ENCODE assay signal across 5 cellular contexts in the genomic region with DNA sequence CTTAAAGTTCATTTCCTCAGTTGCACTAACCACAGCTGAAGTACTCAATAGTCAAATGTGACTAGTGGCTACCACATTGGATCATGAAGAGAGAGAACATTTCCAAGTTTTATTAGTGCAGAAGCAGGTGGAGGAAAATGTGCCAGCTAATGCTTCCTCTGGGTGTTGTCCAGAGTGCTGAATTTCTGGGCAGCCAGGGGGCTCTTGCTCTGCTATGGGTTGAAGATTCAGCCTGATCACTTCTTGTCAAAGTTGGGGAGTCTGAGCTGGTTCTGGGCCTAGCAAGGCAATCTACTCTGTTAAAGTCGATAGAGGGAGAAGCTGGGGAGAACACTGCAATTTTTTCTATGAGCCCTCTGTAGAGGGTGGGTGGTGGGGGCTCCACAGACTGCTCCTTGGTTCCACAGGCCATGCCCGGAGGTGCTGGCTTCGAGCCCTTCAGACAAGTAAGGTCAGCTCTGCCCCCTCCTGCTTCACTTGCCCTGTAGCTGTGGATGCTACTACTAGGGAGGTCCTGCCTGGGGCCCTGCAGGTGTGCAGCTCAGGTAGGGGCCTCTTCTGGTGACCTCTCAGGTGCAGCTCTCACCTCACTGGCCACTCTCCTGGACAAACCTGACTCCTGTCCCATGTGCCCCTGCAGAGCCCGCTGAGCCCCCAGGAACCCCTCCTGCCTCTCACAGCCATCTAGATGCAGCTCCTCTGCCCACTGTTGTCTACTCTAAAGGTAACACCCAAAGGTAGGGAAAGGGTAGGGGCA. TPM values are rescaled to one million over a fixed set of nuclear protein-coding genes. Genes with fewer than 3 reads are reported as not detected.
A peak's percentile ranks its signal among the peaks of the same experiment; 100 is the strongest.
DNase-seq lines count a peak whose midpoint lies in the region; ATAC-seq, FAIRE-seq and TF ChIP-seq lines count a peak whose summit lies in the region.
"Had no signal": no experiment of that assay in that cellular context is flagged by ENCODE, and none has a peak within 500 bp of the region (broad histone marks: within the 10 kb centered on the region; RNA-seq: fewer than 3 reads in every experiment).

No MANE protein-coding gene starts in this region.

- no peak overlapping the region for H2BK15ac ChIP-seq in H1 (ENCODE audit: low read length)

- H3K14ac ChIP-seq in H1 (ENCODE audit: insufficient read length), result no peak overlapping the region

- no peak overlapping the region for H4K5ac ChIP-seq in H1 (ENCODE audit: insufficient read length, low read depth, low read length)

- peak overlapping the region in 1 of 2 experiments; percentile 37; a peak in 1 of 4 replicates for H3K4me2 ChIP-seq in H1 (ENCODE audit: insufficient read depth in 1 of 2, low read depth in 2 of 2, low read length in 2 of 2)

- H3K79me1 ChIP-seq in H1 (ENCODE audit: low read depth, low read length), result peaks cover 2% of the 10 kb centered on the region

- no peak overlapping the region for H3K4ac ChIP-seq in H1 (replicated peaks; ENCODE audit: insufficient read length, low read depth, low read length)

- H3K27ac ChIP-seq in H1 (ENCODE audit: low read depth, low read length), result no peak overlapping the region

- FAIRE-seq in H1 (lab: Jason Lieb, UNC), result no peak

- TF ChIP-seq EP300 in H1 (IDR thresholded peaks at IDR 0.05; ENCODE audit: borderline replicate concordance in 1 of 2, low read depth in 2 of 2, low read length in 2 of 2), result no peak

- H3K4me1 ChIP-seq in H1 (replicated peaks in 1 of 4; ENCODE audit: control insufficient read depth in 3 of 4, insufficient read depth in 4 of 4, low read length in 3 of 4), result peaks cover 0 to 5% (median 1%) of the 10 kb centered on the region in 4 experiments; a peak in 4 of 7 replicates

- no peak for TF ChIP-seq POLR2A in H1 (IDR thresholded peaks at IDR 0.05; ENCODE audit: control extremely low read depth in 1 of 2, low read depth in 2 of 2, low read length in 2 of 2)

- H3K27me3 Mint-ChIP-seq in HFFc6 (ENCODE audit: insufficient read depth), result peaks cover 7% of the 10 kb centered on the region; the same call in 1 of the 2 replicates
- H3K27me3 Mint-ChIP-seq: activated naive CD8-positive, alpha-beta T cell treated with anti-CD3 and anti-CD28 coated beads, Interleukin-2, amount 10 ng/mL, durations not matched to agents 7 days and 5 days had no signal

- peak overlapping the region in 1 of 4 experiments; percentile 54; a peak in 1 of 8 replicates for H3K4me3 ChIP-seq in H1 (ENCODE audit: extremely low read depth in 1 of 4, insufficient read depth in 2 of 4, low read depth in 3 of 4, low read length in 4 of 4)

- WGBS in H1 (ENCODE audit: extremely low coverage in 1 of 2, insufficient coverage in 1 of 2, insufficient read length in 1 of 2, insufficient replicate concordance in 2 of 2, low coverage in 1 of 2, low lambda C conversion rate in 2 of 2, missing lambda C conversion rate in 1 of 2), 2 experiments, result 92% methylated on average over 4 of the region's 4 CpGs; no CpG with 5 or more reads in 1 of the 2 experiments

- CTCF ChIA-PET in H1 (lab: Charles Lee; ENCODE audit: partially characterized antibody), result interaction anchor here (0.6 to 8.9 kb wide), 24 partner anchors 9 to 352 kb away, joined by 3 to 183 read pairs (median 4); a partner anchor contains a TSS

- peak; percentile 39 for DNase-seq in HFFc6
- peak in 1 of 2 experiments; percentile 60 for DNase-seq in H1 (ENCODE audit: low read depth in 1 of 2, low spot score in 2 of 2)
- no peak for DNase-seq in SHP77 (lab: John Stamatoyannopoulos, UW)
- DNase-seq: activated naive CD8-positive, alpha-beta T cell treated with anti-CD3 and anti-CD28 coated beads, Interleukin-2, amount 10 ng/mL, durations not matched to agents 7 days and 5 days had no signal

- no peak for TF ChIP-seq RAD21 in H1 (IDR thresholded peaks at IDR 0.05 in 1 of 2, conservative IDR thresholded peaks at IDR 0.05 in 1 of 2; ENCODE audit: low read depth in 2 of 2, low read length in 2 of 2)

- H3K27ac Mint-ChIP-seq in HFFc6, result no peak overlapping the region
- H3K27ac Mint-ChIP-seq: activated naive CD8-positive, alpha-beta T cell treated with anti-CD3 and anti-CD28 coated beads, Interleukin-2, amount 10 ng/mL, durations not matched to agents 7 days and 5 days had no signal

- H3K9ac ChIP-seq in H1 (replicated peaks in 1 of 4; ENCODE audit: extremely low read depth in 1 of 4, low read depth in 3 of 4, low read length in 3 of 4), result no peak overlapping the region

- peaks cover 8 to 16% of the 10 kb centered on the region in 2 experiments for H4K20me1 ChIP-seq in H1 (replicated peaks in 1 of 2; ENCODE audit: control insufficient read depth in 1 of 2, insufficient read depth in 2 of 2, low read length in 2 of 2)

- POLR2A ChIA-PET in H1 (lab: Charles Lee; ENCODE audit: partially characterized antibody), result interaction anchor here (0.5 to 3.4 kb wide), 19 partner anchors 8 to 235 kb away, joined by 3 to 13 read pairs (median 4); a partner anchor contains a TSS

- no peak for ATAC-seq in GM18861 (IDR thresholded peaks at IDR 0.05; ENCODE audit: unreplicated experiment)

- H3K23me2 ChIP-seq in H1 (ENCODE audit: low read depth, low read length), result no peaks in the 10 kb centered on the region; the same call in 1 of the 2 replicates

- H2AK5ac ChIP-seq in H1 (ENCODE audit: low read depth, low read length), result no peak overlapping the region

- no peak overlapping the region for H3K4me3 Mint-ChIP-seq in HFFc6
- H3K4me3 Mint-ChIP-seq: activated naive CD8-positive, alpha-beta T cell treated with anti-CD3 and anti-CD28 coated beads, Interleukin-2, amount 10 ng/mL, durations not matched to agents 7 days and 5 days had no signal

- H3K36me3 Mint-ChIP-seq in HFFc6 (ENCODE audit: low read depth), result peaks cover 15% of the 10 kb centered on the region

- H3K79me2 ChIP-seq in H1 (ENCODE audit: control insufficient read depth in 1 of 2, insufficient read depth in 2 of 2, low read length in 2 of 2), result no peaks in the 10 kb centered on the region

- no peaks in the 10 kb centered on the region; a peak in 2 of 7 replicates for H3K27me3 ChIP-seq in H1 (replicated peaks in 1 of 4; ENCODE audit: control insufficient read depth in 3 of 4, extremely low read depth in 1 of 4, insufficient read depth in 3 of 4, low read length in 3 of 4)

- H3K56ac ChIP-seq in H1 (replicated peaks; ENCODE audit: insufficient read length, low read depth, low read length), result no peak overlapping the region

- no peak overlapping the region for H2BK12ac ChIP-seq in H1 (ENCODE audit: low read depth, low read length)

- no peak overlapping the region for H2BK20ac ChIP-seq in H1 (ENCODE audit: low read length)

- no peaks in the 10 kb centered on the region for H3K9me3 ChIP-seq in H1 (ENCODE audit: insufficient read depth in 2 of 2, low read depth in 1 of 2, low read length in 1 of 2)

- 0 out of 2 replicates have a peak, but pooled peaks have one; percentile 6 for TF ChIP-seq CTCF in HFFc6 (IDR thresholded peaks at IDR 0.05)
- no peak for TF ChIP-seq CTCF in H1 (IDR thresholded peaks at IDR 0.05; ENCODE audit: control extremely low read depth in 1 of 3, insufficient read depth in 1 of 3, low read depth in 1 of 3, low read length in 3 of 3)

- H3K18ac ChIP-seq in H1 (ENCODE audit: extremely low read depth, low read length), result no peak overlapping the region

- no peak overlapping the region for H3K23ac ChIP-seq in H1 (ENCODE audit: insufficient read length)

- H3K4me1 Mint-ChIP-seq in HFFc6 (ENCODE audit: low read depth), result no peaks in the 10 kb centered on the region

- H4K91ac ChIP-seq in H1 (replicated peaks; ENCODE audit: insufficient read length, low read length), result no peak overlapping the region

- no peak overlapping the region for H2AFZ ChIP-seq in H1 (ENCODE audit: low read length)

- H2BK5ac ChIP-seq in H1 (ENCODE audit: low read depth, low read length), result no peak overlapping the region

- H3K9me3 Mint-ChIP-seq in HFFc6, result no peaks in the 10 kb centered on the region
- H3K9me3 Mint-ChIP-seq: activated naive CD8-positive, alpha-beta T cell treated with anti-CD3 and anti-CD28 coated beads, Interleukin-2, amount 10 ng/mL, durations not matched to agents 7 days and 5 days had no signal

- H2BK120ac ChIP-seq in H1 (replicated peaks; ENCODE audit: low read depth, low read length), result no peak overlapping the region

- no peak overlapping the region for H4K8ac ChIP-seq in H1 (ENCODE audit: extremely low read depth, insufficient read depth, low read length)

- H3K36me3 ChIP-seq in H1 (ENCODE audit: control insufficient read depth in 2 of 4, insufficient read depth in 4 of 4, low read length in 3 of 4), result peaks cover 13 to 32% (median 23%) of the 10 kb centered on the region in 4 experiments; a peak in 7 of 8 replicates

RNA-seq across cellular contexts. Expression of a gene that starts 8.2 kb away (rescaled TPM):
- total RNA-seq in HFFc6 (2021; fragmentation: NEBNext Ultra II Directional; extraction: Animal tissue kit (Norgen Biotek cat#: 25700)), result 10 to 100 TPM; 60.0 to 75.3 (median 69.5) TPM
- 54.6 and 56.7 TPM in 2 replicates for total RNA-seq in H1 (2021; fragmentation: NEBNext Ultra II Directional; extraction: Animal tissue kit (Norgen Biotek cat#: 25700))
- polyA plus RNA-seq in H1 (2011; rRNA removed), result 148 and 184 TPM in 2 replicates
- 76.8 TPM for polyA plus RNA-seq in H1 (2011; cell fraction: cytosol; rRNA removed)
- 137 TPM for polyA plus RNA-seq in H1 (2011; cell fraction: nucleus; rRNA removed)
- 56.2 to 78.3 TPM (median 75.9 TPM) in 4 replicates for polyA plus RNA-seq in H1 (2012, experiment 1 of 2)
- polyA plus RNA-seq in H1 (2012, experiment 2 of 2), result 105 TPM
- 104 TPM for polyA plus RNA-seq in H1 (2013, experiment 1 of 2)
- 114 TPM for polyA plus RNA-seq in H1 (2013, experiment 2 of 2)
- 155 and 187 TPM in 2 replicates for polyA minus RNA-seq in H1 (2011; rRNA and poly(A)+ RNA removed)
- 57.0 TPM for polyA minus RNA-seq in H1 (2011; cell fraction: cytosol; rRNA and poly(A)+ RNA removed)
- 99.3 TPM for polyA minus RNA-seq in H1 (2011; cell fraction: nucleus; rRNA and poly(A)+ RNA removed)

RNA-seq across cellular contexts. Expression of a gene that starts 8.9 kb away (rescaled TPM):
- 1 to 10 TPM; 3.3 to 4.8 (median 3.7) TPM for total RNA-seq in HFFc6 (2021; fragmentation: NEBNext Ultra II Directional; extraction: Animal tissue kit (Norgen Biotek cat#: 25700))
- total RNA-seq in H1 (2021; fragmentation: NEBNext Ultra II Directional; extraction: Animal tissue kit (Norgen Biotek cat#: 25700)), result 9.3 and 9.6 TPM in 2 replicates
- polyA plus RNA-seq in H1 (2011; rRNA removed), result 30.1 and 39.0 TPM in 2 replicates
- polyA plus RNA-seq in H1 (2011; cell fraction: cytosol; rRNA removed), result 22.5 TPM
- polyA plus RNA-seq in H1 (2011; cell fraction: nucleus; rRNA removed), result 24.0 TPM
- polyA plus RNA-seq in H1 (2012, experiment 1 of 2), result 13.8 to 18.0 TPM (median 15.3 TPM) in 4 replicates
- polyA plus RNA-seq in H1 (2012, experiment 2 of 2), result 17.6 TPM
- 6.7 TPM for polyA plus RNA-seq in H1 (2013, experiment 1 of 2)
- 6.7 TPM for polyA plus RNA-seq in H1 (2013, experiment 2 of 2)
- polyA minus RNA-seq in H1 (2011; rRNA and poly(A)+ RNA removed), result 14.7 and 16.9 TPM in 2 replicates
- 4.8 TPM for polyA minus RNA-seq in H1 (2011; cell fraction: cytosol; rRNA and poly(A)+ RNA removed)
- 10.6 TPM for polyA minus RNA-seq in H1 (2011; cell fraction: nucleus; rRNA and poly(A)+ RNA removed)

RNA-seq across cellular contexts. Expression of a gene that starts 11.2 kb away (rescaled TPM):
- not detected for total RNA-seq in HFFc6 (2021; fragmentation: NEBNext Ultra II Directional; extraction: Animal tissue kit (Norgen Biotek cat#: 25700))
- 0.50 and 0.56 TPM in 2 replicates for total RNA-seq in H1 (2021; fragmentation: NEBNext Ultra II Directional; extraction: Animal tissue kit (Norgen Biotek cat#: 25700))
- 0.53 and 0.88 TPM in 2 replicates for polyA plus RNA-seq in H1 (2011; rRNA removed)
- 0.37 TPM for polyA plus RNA-seq in H1 (2011; cell fraction: cytosol; rRNA removed)
- polyA plus RNA-seq in H1 (2011; cell fraction: nucleus; rRNA removed), result 3.0 TPM
- polyA plus RNA-seq in H1 (2012, experiment 1 of 2), result 0.29 to 0.72 TPM (median 0.41 TPM) in 4 replicates
- polyA plus RNA-seq in H1 (2012, experiment 2 of 2), result 0.70 TPM
- polyA plus RNA-seq in H1 (2013, experiment 1 of 2), result 0.28 TPM
- polyA plus RNA-seq in H1 (2013, experiment 2 of 2), result 0.17 TPM
- polyA minus RNA-seq in H1 (2011; rRNA and poly(A)+ RNA removed), result 0.41 and 0.44 TPM in 2 replicates
- polyA minus RNA-seq in H1 (2011; cell fraction: cytosol; rRNA and poly(A)+ RNA removed), result 0.37 TPM
- 1.5 TPM for polyA minus RNA-seq in H1 (2011; cell fraction: nucleus; rRNA and poly(A)+ RNA removed)

RNA-seq across cellular contexts. Expression of a gene that starts 20.8 kb away (rescaled TPM):
- total RNA-seq in HFFc6 (2021; fragmentation: NEBNext Ultra II Directional; extraction: Animal tissue kit (Norgen Biotek cat#: 25700)), result 1 to 10 TPM; 2.7 to 6.0 (median 3.4) TPM
- total RNA-seq in H1 (2021; fragmentation: NEBNext Ultra II Directional; extraction: Animal tissue kit (Norgen Biotek cat#: 25700)), result 16.9 and 17.7 TPM in 2 replicates
- 4.0 and 6.1 TPM in 2 replicates for polyA plus RNA-seq in H1 (2011; rRNA removed)
- 1.9 TPM for polyA plus RNA-seq in H1 (2011; cell fraction: cytosol; rRNA removed)
- 5.2 TPM for polyA plus RNA-seq in H1 (2011; cell fraction: nucleus; rRNA removed)
- 7.8 to 12.7 TPM (median 9.4 TPM) in 4 replicates for polyA plus RNA-seq in H1 (2012, experiment 1 of 2)
- polyA plus RNA-seq in H1 (2012, experiment 2 of 2), result 8.9 TPM
- 11.5 TPM for polyA plus RNA-seq in H1 (2013, experiment 1 of 2)
- polyA plus RNA-seq in H1 (2013, experiment 2 of 2), result 11.3 TPM
- polyA minus RNA-seq in H1 (2011; rRNA and poly(A)+ RNA removed), result 1.9 and 2.3 TPM in 2 replicates
- polyA minus RNA-seq in H1 (2011; cell fraction: cytosol; rRNA and poly(A)+ RNA removed), result 3.6 TPM
- 1.7 TPM for polyA minus RNA-seq in H1 (2011; cell fraction: nucleus; rRNA and poly(A)+ RNA removed)
- total RNA-seq: activated naive CD8-positive, alpha-beta T cell treated with anti-CD3 and anti-CD28 coated beads, Interleukin-2, amount 10 ng/mL, durations not matched to agents 7 days and 5 days had no signal

RNA-seq across cellular contexts. Expression of a gene that starts 35.3 kb away (rescaled TPM):
- not detected for total RNA-seq in HFFc6 (2021; fragmentation: NEBNext Ultra II Directional; extraction: Animal tissue kit (Norgen Biotek cat#: 25700))
- total RNA-seq in H1 (2021; fragmentation: NEBNext Ultra II Directional; extraction: Animal tissue kit (Norgen Biotek cat#: 25700)), result 0.48 and 0.86 TPM in 2 replicates
- polyA plus RNA-seq in H1 (2011; rRNA removed), result 0.44 and 0.86 TPM in 2 replicates
- polyA plus RNA-seq in H1 (2011; cell fraction: cytosol; rRNA removed), result 0.59 TPM
- polyA plus RNA-seq in H1 (2011; cell fraction: nucleus; rRNA removed), result 4.1 TPM
- polyA plus RNA-seq in H1 (2012, experiment 1 of 2), result 0.52 to 1.1 TPM (median 0.85 TPM) in 4 replicates
- polyA plus RNA-seq in H1 (2012, experiment 2 of 2), result 0.91 TPM
- 0.34 TPM for polyA plus RNA-seq in H1 (2013, experiment 1 of 2)
- 0.35 TPM for polyA plus RNA-seq in H1 (2013, experiment 2 of 2)
- 0.46 and 0.91 TPM in 2 replicates for polyA minus RNA-seq in H1 (2011; rRNA and poly(A)+ RNA removed)
- polyA minus RNA-seq in H1 (2011; cell fraction: cytosol; rRNA and poly(A)+ RNA removed), result not detected
- polyA minus RNA-seq in H1 (2011; cell fraction: nucleus; rRNA and poly(A)+ RNA removed), result 1.7 TPM
- total RNA-seq: activated naive CD8-positive, alpha-beta T cell treated with anti-CD3 and anti-CD28 coated beads, Interleukin-2, amount 10 ng/mL, durations not matched to agents 7 days and 5 days had no signal
